In genomic region chr11:22703040-22703439, GRCh38 we compare ENCODE assay signal across 8 cellular contexts. TPM values are rescaled to one million over a fixed set of nuclear protein-coding genes. Genes with fewer than 3 reads are reported as not detected.
DNase-seq lines count a peak whose midpoint lies in the region; ATAC-seq, FAIRE-seq and TF ChIP-seq lines count a peak whose summit lies in the region.
"Had no signal": no experiment of that assay in that cellular context is flagged by ENCODE, and none has a peak within 500 bp of the region (broad histone marks: within the 10 kb centered on the region; RNA-seq: fewer than 3 reads in every experiment).

No MANE protein-coding gene starts in this region.

- H3K4me3 ChIP-seq in hepatocyte, result no peak overlapping the region
- no peak overlapping the region for H3K4me3 ChIP-seq in upper lobe of right lung
- H3K4me3 ChIP-seq: skin epidermis had no signal

- no peaks in the 10 kb centered on the region for H3K27me3 Mint-ChIP-seq in T-helper 1 cell treated with Interleukin-12 subunit alpha and Interleukin-12 subunit beta and Interleukin-4 antibody, amounts not matched to agents 30 μg/mL and 1 μg/mL, for 36 hours (ENCODE audit: low read depth)

- H3K27me3 ChIP-seq in hepatocyte (no peaks in the 10 kb centered on the region), upper lobe of right lung (no peaks in the 10 kb centered on the region)

- H3K27ac ChIP-seq in hepatocyte (peak overlapping the region; percentile 89), upper lobe of right lung (no peak overlapping the region)

- H3K4me1 ChIP-seq in hepatocyte (ENCODE audit: insufficient read depth), result peaks cover 14% of the 10 kb centered on the region
- no peaks in the 10 kb centered on the region for H3K4me1 ChIP-seq in upper lobe of right lung

- intact Hi-C loops in upper lobe of right lung (cut with DNase I), result no loop called here

- FAIRE-seq in GM18507 (lab: Jason Lieb, UNC), result peak; percentile 63

- peak overlapping the region; percentile 41 for H3K27ac Mint-ChIP-seq in T-helper 1 cell treated with Interleukin-12 subunit alpha and Interleukin-12 subunit beta and Interleukin-4 antibody, amounts not matched to agents 30 μg/mL and 1 μg/mL, for 36 hours

- H3K4me2 ChIP-seq in hepatocyte, result peak overlapping the region; percentile 45

- DNase-seq in GM18507 (ENCODE audit: extremely low spot score, insufficient read length, low read depth) (no peak), HuH-7.5 (ENCODE audit: low spot score) (peak; percentile 8), hepatocyte (ENCODE audit: low spot score) (peak; percentile 90), upper lobe of right lung (no peak), Kasumi-1 (lab: John Stamatoyannopoulos, UW) (no peak)
- no peak for DNase-seq in activated effector memory CD4-positive, alpha-beta T cell treated with Interleukin-2 at 50 U/mL for 16 hours

- H3K4me1 Mint-ChIP-seq in T-helper 1 cell treated with Interleukin-12 subunit alpha and Interleukin-12 subunit beta and Interleukin-4 antibody, amounts not matched to agents 30 μg/mL and 1 μg/mL, for 36 hours (ENCODE audit: low read depth), result peaks cover 8% of the 10 kb centered on the region

- no peaks in the 10 kb centered on the region for H3K36me3 Mint-ChIP-seq in T-helper 1 cell treated with Interleukin-12 subunit alpha and Interleukin-12 subunit beta and Interleukin-4 antibody, amounts not matched to agents 30 μg/mL and 1 μg/mL, for 36 hours (ENCODE audit: low read depth)

- H3K79me2 ChIP-seq in hepatocyte, result no peaks in the 10 kb centered on the region

- H4K20me1 ChIP-seq in hepatocyte (ENCODE audit: insufficient read depth, poor library complexity, severe bottlenecking), result no peaks in the 10 kb centered on the region

- H3K9me2 ChIP-seq in hepatocyte (replicated peaks; ENCODE audit: insufficient read depth), result no peaks in the 10 kb centered on the region

- no peak overlapping the region for H3K4me3 Mint-ChIP-seq in T-helper 1 cell treated with Interleukin-12 subunit alpha and Interleukin-12 subunit beta and Interleukin-4 antibody, amounts not matched to agents 30 μg/mL and 1 μg/mL, for 36 hours

- WGBS in hepatocyte (ENCODE audit: low lambda C conversion rate, missing lambda C conversion rate), result 13% methylated on average over 3 of the region's 3 CpGs

- H3K9me3 ChIP-seq in hepatocyte (ENCODE audit: low read depth) (no peaks in the 10 kb centered on the region), upper lobe of right lung (no peaks in the 10 kb centered on the region)

- no peak overlapping the region for H2AFZ ChIP-seq in hepatocyte

- H3K9me3 Mint-ChIP-seq in T-helper 1 cell treated with Interleukin-12 subunit alpha and Interleukin-12 subunit beta and Interleukin-4 antibody, amounts not matched to agents 30 μg/mL and 1 μg/mL, for 36 hours, result peaks cover 3% of the 10 kb centered on the region

- H3K36me3 ChIP-seq in hepatocyte (replicated peaks; ENCODE audit: insufficient read depth, low read depth) (no peaks in the 10 kb centered on the region), upper lobe of right lung (no peaks in the 10 kb centered on the region)

- ATAC-seq in upper lobe of right lung, result peak; percentile 59

- TF ChIP-seq CTCF in hepatocyte (IDR thresholded peaks at IDR 0.05; ENCODE audit: poor library complexity) (no peak), upper lobe of right lung (IDR thresholded peaks at IDR 0.05) (no peak)

RNA-seq across cellular contexts. Expression of gene GAS2, which starts 36.6 kb away (rescaled TPM):
- total RNA-seq in hepatocyte, result 35.2 and 37.0 TPM in 2 replicates
- polyA plus RNA-seq in hepatocyte, result 10.4 and 13.3 TPM in 2 replicates
- 1.7 TPM for total RNA-seq in upper lobe of right lung

Comparison
In these comparisons a context has a peak if more than half of its experiments do, and no peak if none do; other contexts are left out.
1. DNase-seq: peak in HuH-7.5 (single experiment) and hepatocyte (single experiment); none in GM18507 (single experiment), upper lobe of right lung (single experiment), Kasumi-1 (0 of 2) and activated effector memory CD4-positive, alpha-beta T cell treated with Interleukin-2 at 50 U/mL for 16 hours (single experiment).
2. RNA of gene GAS2, which starts 36.6 kb away (total RNA-seq): 35.2 to 37.0 TPM in hepatocyte; 1.7 TPM in upper lobe of right lung (single experiment); every median in the first group is over 10 times any median in the second.